ENCODE assay signal across 30 cellular contexts in the genomic region with DNA sequence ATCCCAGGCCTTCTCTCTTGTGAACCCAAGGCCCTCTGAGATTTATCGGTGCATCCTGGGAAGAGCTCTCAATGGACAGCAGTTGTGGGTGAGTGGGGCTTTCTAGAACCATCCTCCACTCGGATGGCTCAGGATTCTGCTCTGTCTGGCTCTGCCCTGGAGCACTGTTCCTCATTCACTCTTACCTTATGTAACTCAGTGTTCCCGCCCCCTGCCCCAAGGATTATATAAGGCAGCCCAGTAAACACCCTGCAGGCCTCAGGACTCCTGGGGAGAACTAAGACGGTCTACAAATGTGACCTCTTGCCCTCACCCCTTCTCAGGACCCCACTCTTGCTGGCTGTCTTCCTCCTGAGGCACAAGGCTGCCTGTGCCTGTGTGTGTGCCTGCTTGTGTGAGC. TPM values are rescaled to one million over a fixed set of nuclear protein-coding genes. Genes with fewer than 3 reads are reported as not detected.
"Had no signal": no experiment of that assay in that cellular context is flagged by ENCODE, and none has a peak within 500 bp of the region (broad histone marks: within the 10 kb centered on the region; RNA-seq: fewer than 3 reads in every experiment).

No MANE protein-coding gene starts in this region.

- H3K9me3 ChIP-seq: adrenal gland, ascending aorta, gastroesophageal sphincter, suprapubic skin, tibial nerve had no signal

- H3K36me3 Mint-ChIP-seq: mesothelial cell of epicardium had no signal

- H3K9me3 Mint-ChIP-seq: activated B cell treated with CpG ODN at 0.5 μM for 24 hours; activated naive CD4-positive, alpha-beta T cell treated with anti-CD3 and anti-CD28 coated beads for 36 hours; activated naive CD8-positive, alpha-beta T cell treated with anti-CD3 and anti-CD28 coated beads for 36 hours; activated T-helper 1 cell treated with anti-CD3 and anti-CD28 coated beads, Interleukin-12 subunit alpha, Interleukin-12 subunit beta, Interleukin-2, Interleukin-4 antibody, amounts not matched to agents 30 ng/mL and 10 ng/mL and 1 ng/mL, durations not matched to agents 14 hours and 24 hours and 36 hours; mesothelial cell of epicardium; stimulated activated naive B cell treated with anti-CD40 and anti-IgM and Interleukin-4, amounts not matched to agents 10 μg/mL and 1 μg/mL and 100 μg/mL, for 72 hours had no signal

- H3K79me2 ChIP-seq: parathyroid adenoma had no signal

- H3K27ac ChIP-seq: adrenal gland, ascending aorta, gastroesophageal sphincter, parathyroid adenoma, skin epidermis, suprapubic skin, tibial nerve had no signal

- H3K4me3 ChIP-seq: adrenal gland, ascending aorta, gastroesophageal sphincter, skin epidermis, suprapubic skin, tibial nerve had no signal

- H3K4me1 ChIP-seq: parathyroid adenoma had no signal

- ATAC-seq: gastroesophageal sphincter; left colon; right cardiac atrium; stimulated activated naive B cell treated with anti-CD40 and anti-IgM and Interleukin-4, amounts not matched to agents 10 μg/mL and 1 μg/mL and 100 μg/mL, for 72 hours; T-helper 17 cell had no signal

- H3K27ac Mint-ChIP-seq: activated B cell treated with CpG ODN at 0.5 μM for 24 hours; activated naive CD4-positive, alpha-beta T cell treated with anti-CD3 and anti-CD28 coated beads for 36 hours; activated naive CD8-positive, alpha-beta T cell treated with anti-CD3 and anti-CD28 coated beads for 36 hours; activated T-helper 1 cell treated with anti-CD3 and anti-CD28 coated beads, Interleukin-12 subunit alpha, Interleukin-12 subunit beta, Interleukin-2, Interleukin-4 antibody, amounts not matched to agents 30 ng/mL and 10 ng/mL and 1 ng/mL, durations not matched to agents 14 hours and 24 hours and 36 hours; brain; mesothelial cell of epicardium; naive B cell; nephron progenitor cell; stimulated activated naive B cell treated with anti-CD40 and anti-IgM and Interleukin-4, amounts not matched to agents 10 μg/mL and 1 μg/mL and 100 μg/mL, for 72 hours; T-helper 17 cell had no signal

- H3K4me3 Mint-ChIP-seq: activated B cell treated with CpG ODN at 0.5 μM for 24 hours; activated naive CD4-positive, alpha-beta T cell treated with anti-CD3 and anti-CD28 coated beads for 36 hours; activated naive CD8-positive, alpha-beta T cell treated with anti-CD3 and anti-CD28 coated beads for 36 hours; activated T-helper 1 cell treated with anti-CD3 and anti-CD28 coated beads, Interleukin-12 subunit alpha, Interleukin-12 subunit beta, Interleukin-2, Interleukin-4 antibody, amounts not matched to agents 30 ng/mL and 10 ng/mL and 1 ng/mL, durations not matched to agents 14 hours and 24 hours and 36 hours; mesothelial cell of epicardium; nephron progenitor cell; stimulated activated naive B cell treated with anti-CD40 and anti-IgM and Interleukin-4, amounts not matched to agents 10 μg/mL and 1 μg/mL and 100 μg/mL, for 72 hours; T-helper 17 cell had no signal

- DNase-seq: activated B cell treated with CpG ODN at 0.5 μM for 24 hours; activated CD4-positive, alpha-beta T cell treated with anti-CD3 and anti-CD28 coated beads, Interleukin-2, amount 50 U/mL, for 1 hour; activated effector memory CD4-positive, alpha-beta T cell treated with anti-CD3 and anti-CD28 coated beads, Interleukin-2, amount 50 U/mL, for 16 hours; activated naive CD4-positive, alpha-beta T cell treated with anti-CD3 and anti-CD28 coated beads for 36 hours; activated naive CD8-positive, alpha-beta T cell treated with anti-CD3 and anti-CD28 coated beads for 36 hours; activated T-cell treated with anti-CD3 and anti-CD28 coated beads for 4 hours; adrenal gland; hippocampal formation; left colon; naive B cell; nephron progenitor cell; occipital lobe; right cardiac atrium; stimulated activated CD4-positive, alpha-beta T cell treated with anti-CD3 and anti-CD28 coated beads, Interleukin-12 subunit alpha, Interleukin-12 subunit beta, amount 100 ng/mL, for 4 hours; stimulated activated CD4-positive, alpha-beta T cell treated with anti-CD3 and anti-CD28 coated beads, Interleukin-4, amount 100 ng/mL, for 24 hours; stimulated activated naive B cell treated with anti-CD40 and anti-IgM and Interleukin-4, amounts not matched to agents 10 μg/mL and 1 μg/mL and 100 μg/mL, for 72 hours; T-helper 17 cell had no signal

- H2AFZ ChIP-seq: parathyroid adenoma had no signal

- H3K36me3 ChIP-seq: adrenal gland, ascending aorta, suprapubic skin had no signal

- H3K27me3 ChIP-seq: ascending aorta had no signal

- H3K9ac ChIP-seq: parathyroid adenoma had no signal

RNA-seq across cellular contexts. Expression of gene RPRML, which starts 3.8 kb away (rescaled TPM):
- total RNA-seq: activated B cell treated with CpG ODN at 0.5 μM for 24 hours; activated naive CD4-positive, alpha-beta T cell treated with anti-CD3 and anti-CD28 coated beads for 36 hours; activated naive CD8-positive, alpha-beta T cell treated with anti-CD3 and anti-CD28 coated beads for 36 hours; activated T-helper 1 cell treated with anti-CD3 and anti-CD28 coated beads, Interleukin-12 subunit alpha, Interleukin-12 subunit beta, Interleukin-2, Interleukin-4 antibody, amounts not matched to agents 30 ng/mL and 10 ng/mL and 1 ng/mL, durations not matched to agents 14 hours and 24 hours and 36 hours; adrenal gland; ascending aorta; chondrocyte; endothelial cell of umbilical vein; fibroblast of lung; fibroblast of villous mesenchyme; left colon; mesothelial cell of epicardium; right cardiac atrium; T-helper 17 cell had no signal
